Comparison of ENCODE assay signal across 1 cellular context in genomic region chr19:33143897-33144405, GRCh38.
TF ChIP-seq lines count a peak whose summit lies in the region.

No MANE protein-coding gene starts in this region.

TF ChIP-seq in GM12878, 131 proteins besides CTCF, POLR2A, EP300 and RAD21 (continued from another document):
- TF ChIP-seq NFYA (IDR thresholded peaks at IDR 0.05; ENCODE audit: borderline replicate concordance, low read depth, low read length), result no peak
- TF ChIP-seq E2F8 (IDR thresholded peaks at IDR 0.05; ENCODE audit: low read depth, partially characterized antibody), result no peak
- TF ChIP-seq RELB (IDR thresholded peaks at IDR 0.05; ENCODE audit: low read depth), result no peak
- no peak for TF ChIP-seq CHD4 (IDR thresholded peaks at IDR 0.05)
- no peak for TF ChIP-seq ELK1 (IDR thresholded peaks at IDR 0.05; ENCODE audit: low read depth, low read length)
- 0 out of 3 replicates have a peak, but pooled peaks have one; percentile 28 for TF ChIP-seq POU2F2 (IDR thresholded peaks at IDR 0.05; ENCODE audit: borderline replicate concordance, low read depth, low read length)
- no peak for TF ChIP-seq TCF7 (IDR thresholded peaks at IDR 0.05; ENCODE audit: borderline replicate concordance)
- TF ChIP-seq SMC3 (IDR thresholded peaks at IDR 0.05; ENCODE audit: borderline replicate concordance, low read length), result peak; percentile 82
- TF ChIP-seq BHLHE40 (IDR thresholded peaks at IDR 0.05; ENCODE audit: borderline replicate concordance in 1 of 2, low read depth in 2 of 2, low read length in 1 of 2), result 0 out of 4 replicates have a peak, but pooled peaks of 1 of the 2 experiments have one; percentile 3
- TF ChIP-seq PBX3 (IDR thresholded peaks at IDR 0.05; ENCODE audit: insufficient replicate concordance, low read depth, low read length), result no peak
- 0 out of 2 replicates have a peak, but pooled peaks have one; percentile 42 for TF ChIP-seq TARDBP (IDR thresholded peaks at IDR 0.05; ENCODE audit: borderline replicate concordance)
- TF ChIP-seq YY1 (IDR thresholded peaks at IDR 0.05; ENCODE audit: low read depth, low read length), result 0 out of 2 replicates have a peak, but pooled peaks have one; percentile 50
- no peak for TF ChIP-seq HDAC2 (IDR thresholded peaks at IDR 0.05)
- TF ChIP-seq CREB1 (IDR thresholded peaks at IDR 0.05; ENCODE audit: low read depth), result no peak
